ENCODE assay signal across 27 cellular contexts in genomic region chr4:78984593-78984992, GRCh38.
"Had no signal": no experiment of that assay in that cellular context is flagged by ENCODE, and none has a peak within 500 bp of the region (broad histone marks: within the 10 kb centered on the region; RNA-seq: fewer than 3 reads in every experiment).

No MANE protein-coding gene starts in this region.

- H3K27ac ChIP-seq: adrenal gland, body of pancreas, breast epithelium, SJSA1 had no signal

- H3K9me3 ChIP-seq: adrenal gland, body of pancreas, MG63, SJSA1, SK-N-SH had no signal

- ATAC-seq: activated CD4-positive, alpha-beta T cell treated with anti-CD3 and anti-CD28 coated beads for 36 hours; activated CD4-positive, CD25-positive, alpha-beta regulatory T cell treated with anti-CD3 and anti-CD28 coated beads, Interleukin-2, amount 50 U/mL, for 24 hours; activated CD8-positive, alpha-beta T cell treated with anti-CD3 and anti-CD28 coated beads, Interleukin-2, amount 10 ng/mL, durations not matched to agents 7 days and 5 days; activated naive CD4-positive, alpha-beta T cell treated with anti-CD3 and anti-CD28 coated beads, Interleukin-2, amount 50 U/mL, for 72 hours; body of pancreas; Panc1 had no signal

- H3K4me1 ChIP-seq: adrenal gland, body of pancreas, breast epithelium, SJSA1 had no signal

- H3K36me3 ChIP-seq: adrenal gland, breast epithelium, MG63, SJSA1 had no signal

- H3K4me3 ChIP-seq: adrenal gland, body of pancreas, breast epithelium, MG63, SJSA1 had no signal

- DNase-seq: activated CD4-positive, alpha-beta T cell treated with anti-CD3 and anti-CD28 coated beads for 36 hours; activated CD4-positive, alpha-beta T cell treated with anti-CD3 and anti-CD28 coated beads, Interleukin-2, amount 10 ng/mL, durations not matched to agents 7 days and 5 days; activated CD4-positive, alpha-beta T cell treated with anti-CD3 and anti-CD28 coated beads, Interleukin-2, amount 50 U/mL, for 48 hours; activated CD8-positive, alpha-beta T cell treated with anti-CD3 and anti-CD28 coated beads, Interleukin-2, amount 10 ng/mL, durations not matched to agents 7 days and 5 days; activated gamma-delta T cell treated with Interleukin-2 at 50 U/mL for 16 hours; activated naive CD4-positive, alpha-beta T cell treated with anti-CD3 and anti-CD28 coated beads for 36 hours; activated T-cell treated with anti-CD3 and anti-CD28 coated beads, Interleukin-2, amount 50 U/mL, for 24 hours; adrenal gland; body of pancreas; Kasumi-1; KG1; MG63; NCI-H1048; NCI-H1436; NCI-H1694; NCI-H1930; NCI-H2107; NCI-H2171; NCI-H510A; NCI-H526; NCI-H774; SK-N-SH had no signal
